20 cellular contexts compared by ENCODE assay signal in genomic region chr20:43534016-43534415, GRCh38. TPM values are rescaled to one million over a fixed set of nuclear protein-coding genes. Genes with fewer than 3 reads are reported as not detected.
"Had no signal": no experiment of that assay in that cellular context is flagged by ENCODE, and none has a peak within 500 bp of the region (broad histone marks: within the 10 kb centered on the region; RNA-seq: fewer than 3 reads in every experiment).

No MANE protein-coding gene starts in this region.

- H3K36me3 ChIP-seq: MG63 had no signal

- DNase-seq: Karpas-422, KG1, MG63, NCI-H1092 treated with DMSO at 0.1 percent for 48 hours, NCI-H1436, NCI-H187, NCI-H2029, NCI-H2081 treated with DMSO at 0.1 percent for 48 hours, NCI-H2171, NCI-H226, NCI-H446, NCI-H510A, NCI-H524 treated with DMSO at 0.1 percent for 48 hours, NCI-H69, NCI-H774, RPMI8226, SHP77, SK-N-SH, SW 1271 had no signal

- H3K4me3 ChIP-seq: MG63 had no signal

- H3K9me3 ChIP-seq: MG63, SK-N-SH had no signal

- H3K9ac ChIP-seq: SK-N-SH had no signal

- H3K27me3 ChIP-seq: MG63 had no signal

RNA-seq across cellular contexts. Expression of gene SGK2, which starts 24.8 kb away (rescaled TPM):
- total RNA-seq: SK-MEL-5 had no signal
